In the genomic region with DNA sequence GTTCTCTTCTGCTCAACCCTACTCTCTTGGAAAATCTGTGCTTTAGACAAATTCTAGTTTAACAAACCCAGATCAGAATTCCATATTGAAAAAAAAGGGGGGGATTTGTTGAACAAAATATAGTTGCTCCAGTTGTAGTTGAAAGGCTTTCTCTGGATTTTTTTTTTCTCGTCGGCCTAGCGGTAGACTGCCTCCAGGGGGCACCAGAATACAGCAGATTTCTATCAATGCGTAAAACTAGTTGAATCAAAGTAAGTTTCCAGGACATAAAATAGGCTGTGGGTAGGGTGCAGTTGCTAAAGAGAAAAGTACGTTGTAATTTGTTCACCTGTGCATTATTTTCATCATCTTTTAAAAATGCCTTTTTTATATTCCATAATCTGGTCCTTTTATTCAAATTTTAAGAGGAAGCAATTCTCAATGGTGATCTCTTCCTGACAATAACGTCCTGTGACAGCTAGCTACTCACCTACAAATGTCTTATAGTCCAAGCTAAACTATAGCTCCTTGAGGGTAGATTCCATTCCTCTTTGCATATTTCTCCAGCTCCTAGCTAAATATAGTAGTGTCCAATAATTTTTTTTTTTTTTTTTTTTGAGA, we compare ENCODE assay signal across 8 cellular contexts.
DNase-seq lines count a peak whose midpoint lies in the region; ATAC-seq and TF ChIP-seq lines count a peak whose summit lies in the region.

No MANE protein-coding gene starts in this region.

- H3K4me1 Mint-ChIP-seq in nephron, result no peaks in the 10 kb centered on the region

- no peaks in the 10 kb centered on the region for H3K36me3 Mint-ChIP-seq in nephron (ENCODE audit: low read depth)

- intact Hi-C loops in esophagus muscularis mucosa (cut with DNase I), result loop anchor here (2.0 to 10.0 kb wide), 3 partner anchors 109 to 763 kb away; a partner anchor contains a TSS

- CTCF ChIA-PET in AG04450 (lab: Charles Lee), result interaction anchor here (0.7 to 11.5 kb wide), 7 partner anchors 85 to 443 kb away, joined by 3 to 250 read pairs (median 5); a partner anchor contains a TSS

- TF ChIP-seq POLR2A in esophagus muscularis mucosa (IDR thresholded peaks at IDR 0.05; ENCODE audit: low read depth), result no peak

- peak; percentile 36 for DNase-seq in AG04450 (ENCODE audit: low read depth, low spot score)
- peak; percentile 58 for DNase-seq in activated T-cell treated with anti-CD3 and anti-CD28 coated beads for 4 hours
- no peak for DNase-seq in esophagus muscularis mucosa (ENCODE audit: extremely low spot score)
- peak; percentile 29 for DNase-seq in stromal cell of bone marrow (ENCODE audit: low read depth)

- no peaks in the 10 kb centered on the region for H3K27me3 Mint-ChIP-seq in nephron (ENCODE audit: low read depth)

- peak; percentile 93 for TF ChIP-seq CTCF in AG04450 (IDR thresholded peaks at IDR 0.05; ENCODE audit: low read depth, low read length)
- peak; percentile 88 for TF ChIP-seq CTCF in OCI-LY1 (IDR thresholded peaks at IDR 0.05; ENCODE audit: low read length)
- TF ChIP-seq CTCF in esophagus muscularis mucosa (IDR thresholded peaks at IDR 0.05), result peak; percentile 86 to 89 (median 87)
- TF ChIP-seq CTCF in nephron (IDR thresholded peaks at IDR 0.05; ENCODE audit: unreplicated experiment in 3 of 3), result peak; percentile 81 to 89 (median 84)

- H3K9me2 ChIP-seq in OCI-LY1 (ENCODE audit: low read depth, low read length), result no peaks in the 10 kb centered on the region

- peaks cover 8% of the 10 kb centered on the region for H3K9me3 Mint-ChIP-seq in nephron

- H3K27me3 ChIP-seq in AG04450 (ENCODE audit: control insufficient read depth, insufficient read depth, low read length) (no peaks in the 10 kb centered on the region), OCI-LY1 (ENCODE audit: insufficient read depth, low read length) (no peaks in the 10 kb centered on the region), esophagus muscularis mucosa (no peaks in the 10 kb centered on the region)

- POLR2A ChIA-PET in AG04450 (lab: Yijun Ruan, JAX), result no interaction called here

- H4K20me1 ChIP-seq in OCI-LY1 (ENCODE audit: insufficient read depth, low read length), result no peaks in the 10 kb centered on the region

- H3K4me3 ChIP-seq in AG04450 (ENCODE audit: low read depth, low read length) (no peak overlapping the region), OCI-LY1 (ENCODE audit: low read depth, low read length, poor library complexity, severe bottlenecking) (no peak overlapping the region), esophagus muscularis mucosa (no peak overlapping the region)

- H3K4me1 ChIP-seq in OCI-LY1 (ENCODE audit: insufficient read depth, low read length, severe bottlenecking), result no peaks in the 10 kb centered on the region
- H3K4me1 ChIP-seq in esophagus muscularis mucosa, result peaks cover 0 to 1% (median 0%) of the 10 kb centered on the region in 4 donors

- H3K79me2 ChIP-seq in OCI-LY1 (ENCODE audit: insufficient read depth, low read length), result no peaks in the 10 kb centered on the region

- 10% methylated on average over 6 of the region's 6 CpGs for WGBS in esophagus muscularis mucosa

- H3K36me3 ChIP-seq in OCI-LY1 (ENCODE audit: insufficient read depth, low read length) (no peaks in the 10 kb centered on the region), esophagus muscularis mucosa (no peaks in the 10 kb centered on the region)

- no peak overlapping the region for H3K9ac ChIP-seq in OCI-LY1 (ENCODE audit: low read length)

- no peaks in the 10 kb centered on the region for H3F3A ChIP-seq in OCI-LY1 (ENCODE audit: insufficient read depth, low read length)

- no peak for TF ChIP-seq EP300 in esophagus muscularis mucosa (IDR thresholded peaks at IDR 0.05)

- H3K4me3 Mint-ChIP-seq in nephron, result no peak overlapping the region

- H3K27ac ChIP-seq in AG04450 (ENCODE audit: low read depth, low read length), result no peak overlapping the region
- no peak overlapping the region for H3K27ac ChIP-seq in OCI-LY1 (ENCODE audit: low read depth, low read length, poor library complexity, severe bottlenecking)
- H3K27ac ChIP-seq in esophagus muscularis mucosa (replicated peaks in 1 of 4), result no peak overlapping the region

- no peak overlapping the region for H3K4me2 ChIP-seq in OCI-LY1 (ENCODE audit: low read length)

- H3K9me3 ChIP-seq in AG04450 (ENCODE audit: control insufficient read depth, insufficient read depth, low read length), result no peaks in the 10 kb centered on the region
- H3K9me3 ChIP-seq in OCI-LY1 (ENCODE audit: low read length), result peaks cover 3% of the 10 kb centered on the region; the same call in 1 of the 2 replicates
- peaks cover 0 to 11% (median 6%) of the 10 kb centered on the region in 4 donors for H3K9me3 ChIP-seq in esophagus muscularis mucosa

- no peak overlapping the region for H3K27ac Mint-ChIP-seq in nephron

- H2AFZ ChIP-seq in OCI-LY1 (ENCODE audit: low read length), result no peak overlapping the region

- ATAC-seq in GM18867 (IDR thresholded peaks at IDR 0.05; ENCODE audit: unreplicated experiment), result peak; percentile 51
- ATAC-seq in GM19463 (IDR thresholded peaks at IDR 0.05; ENCODE audit: unreplicated experiment), result no peak
